ENCODE assay signal across 8 cellular contexts in genomic region chr1:153958961-153959260, GRCh38. TPM values are rescaled to one million over a fixed set of nuclear protein-coding genes. Genes with fewer than 3 reads are reported as not detected.
DNase-seq lines count a peak whose midpoint lies in the region; ATAC-seq lines count a peak whose summit lies in the region.

No MANE protein-coding gene starts in this region.

- H3K27ac ChIP-seq in iPS-18a (ENCODE audit: low read length) = no peak overlapping the region

- H3K9ac ChIP-seq in iPS-18a (ENCODE audit: low read length) = no peak overlapping the region

- POLR2A ChIA-PET in activated CD8-positive, alpha-beta T cell treated with anti-CD3 and anti-CD28 coated beads, Interleukin-2, amount 10 ng/mL, durations not matched to agents 7 days and 5 days (lab: Charles Lee) = interaction anchor here (0.7 to 7.4 kb wide), 7 partner anchors 9 to 36 kb away, joined by 3 to 63 read pairs (median 7); partner anchors contain the start of genes CREB3L4, DENND4B, GATAD2B and JTB

- peak overlapping the region; percentile 1 for H3K4me3 ChIP-seq in iPS-18a (ENCODE audit: low read length)

- CTCF ChIA-PET in activated CD8-positive, alpha-beta T cell treated with anti-CD3 and anti-CD28 coated beads, Interleukin-2, amount 10 ng/mL, durations not matched to agents 7 days and 5 days (lab: Charles Lee) = interaction anchor here (0.8 to 5.4 kb wide), 5 partner anchors 8 to 137 kb away, joined by 4 to 48 read pairs (median 28); partner anchors contain the start of genes CREB3L4, DENND4B, JTB and RAB13

- peak overlapping the region; percentile 89 for H3K27ac Mint-ChIP-seq in T-helper 1 cell treated with Interleukin-12 subunit alpha and Interleukin-12 subunit beta and Interleukin-4 antibody, amounts not matched to agents 30 μg/mL and 1 μg/mL, for 36 hours
- H3K27ac Mint-ChIP-seq in activated CD8-positive, alpha-beta T cell treated with anti-CD3 and anti-CD28 coated beads, Interleukin-2, amount 10 ng/mL, durations not matched to agents 7 days and 5 days = peak overlapping the region; percentile 94
- H3K27ac Mint-ChIP-seq in stimulated activated naive CD8-positive, alpha-beta T cell treated with anti-CD3 and anti-CD28 coated beads, Interleukin-15, amount 100 ng/mL, for 72 hours = peak overlapping the region; percentile 85 to 96

- ATAC-seq in activated CD8-positive, alpha-beta T cell treated with anti-CD3 and anti-CD28 coated beads, Interleukin-2, amount 10 ng/mL, durations not matched to agents 7 days and 5 days = no peak
- ATAC-seq in stimulated activated naive CD8-positive, alpha-beta T cell treated with anti-CD3 and anti-CD28 coated beads, Interleukin-15, amount 100 ng/mL, for 72 hours = no peak

- DNase-seq in T-helper 1 cell (no peak), mucosa of gallbladder (ENCODE audit: low spot score) (no peak), NCI-H526 (lab: John Stamatoyannopoulos, UW) (no peak), activated gamma-delta T cell (lab: John Stamatoyannopoulos, UW) (no peak)
- DNase-seq in activated CD8-positive, alpha-beta T cell treated with anti-CD3 and anti-CD28 coated beads, Interleukin-2, amount 10 ng/mL, durations not matched to agents 7 days and 5 days = no peak
- no peak for DNase-seq in stimulated activated naive CD8-positive, alpha-beta T cell treated with anti-CD3 and anti-CD28 coated beads, Interleukin-15, amount 100 ng/mL, for 72 hours

- H3K9me3 ChIP-seq in iPS-18a (ENCODE audit: control insufficient read depth, low read depth, low read length) = no peaks in the 10 kb centered on the region

- peaks cover 51% of the 10 kb centered on the region for H3K4me1 Mint-ChIP-seq in T-helper 1 cell treated with Interleukin-12 subunit alpha and Interleukin-12 subunit beta and Interleukin-4 antibody, amounts not matched to agents 30 μg/mL and 1 μg/mL, for 36 hours (ENCODE audit: low read depth)
- H3K4me1 Mint-ChIP-seq in activated CD8-positive, alpha-beta T cell treated with anti-CD3 and anti-CD28 coated beads, Interleukin-2, amount 10 ng/mL, durations not matched to agents 7 days and 5 days (ENCODE audit: low read depth) = peaks cover 71% of the 10 kb centered on the region
- H3K4me1 Mint-ChIP-seq in stimulated activated naive CD8-positive, alpha-beta T cell treated with anti-CD3 and anti-CD28 coated beads, Interleukin-15, amount 100 ng/mL, for 72 hours = peaks cover 71% of the 10 kb centered on the region

- H3K36me3 ChIP-seq in iPS-18a (ENCODE audit: control insufficient read depth, low read depth, low read length) = peaks cover 20% of the 10 kb centered on the region

- H3K27me3 ChIP-seq in iPS-18a (ENCODE audit: control insufficient read depth, insufficient read depth, low read length) = no peaks in the 10 kb centered on the region

- peaks cover 24% of the 10 kb centered on the region for H3K36me3 Mint-ChIP-seq in T-helper 1 cell treated with Interleukin-12 subunit alpha and Interleukin-12 subunit beta and Interleukin-4 antibody, amounts not matched to agents 30 μg/mL and 1 μg/mL, for 36 hours (ENCODE audit: low read depth)
- peaks cover 31% of the 10 kb centered on the region for H3K36me3 Mint-ChIP-seq in activated CD8-positive, alpha-beta T cell treated with anti-CD3 and anti-CD28 coated beads, Interleukin-2, amount 10 ng/mL, durations not matched to agents 7 days and 5 days (ENCODE audit: low read depth)

- H3K9me3 Mint-ChIP-seq in T-helper 1 cell treated with Interleukin-12 subunit alpha and Interleukin-12 subunit beta and Interleukin-4 antibody, amounts not matched to agents 30 μg/mL and 1 μg/mL, for 36 hours = no peaks in the 10 kb centered on the region
- no peaks in the 10 kb centered on the region for H3K9me3 Mint-ChIP-seq in activated CD8-positive, alpha-beta T cell treated with anti-CD3 and anti-CD28 coated beads, Interleukin-2, amount 10 ng/mL, durations not matched to agents 7 days and 5 days (ENCODE audit: insufficient read depth)
- no peaks in the 10 kb centered on the region for H3K9me3 Mint-ChIP-seq in stimulated activated naive CD8-positive, alpha-beta T cell treated with anti-CD3 and anti-CD28 coated beads, Interleukin-15, amount 100 ng/mL, for 72 hours

- H3K27me3 Mint-ChIP-seq in T-helper 1 cell treated with Interleukin-12 subunit alpha and Interleukin-12 subunit beta and Interleukin-4 antibody, amounts not matched to agents 30 μg/mL and 1 μg/mL, for 36 hours (ENCODE audit: low read depth) = no peaks in the 10 kb centered on the region
- H3K27me3 Mint-ChIP-seq in activated CD8-positive, alpha-beta T cell treated with anti-CD3 and anti-CD28 coated beads, Interleukin-2, amount 10 ng/mL, durations not matched to agents 7 days and 5 days (ENCODE audit: low read depth) = no peaks in the 10 kb centered on the region
- H3K27me3 Mint-ChIP-seq in stimulated activated naive CD8-positive, alpha-beta T cell treated with anti-CD3 and anti-CD28 coated beads, Interleukin-15, amount 100 ng/mL, for 72 hours = no peaks in the 10 kb centered on the region

- H3K4me1 ChIP-seq in iPS-18a (ENCODE audit: control insufficient read depth, low read depth, low read length) = peaks cover 19% of the 10 kb centered on the region

- H3K4me3 Mint-ChIP-seq in T-helper 1 cell treated with Interleukin-12 subunit alpha and Interleukin-12 subunit beta and Interleukin-4 antibody, amounts not matched to agents 30 μg/mL and 1 μg/mL, for 36 hours = peak overlapping the region; percentile 93
- peak overlapping the region; percentile 95 for H3K4me3 Mint-ChIP-seq in activated CD8-positive, alpha-beta T cell treated with anti-CD3 and anti-CD28 coated beads, Interleukin-2, amount 10 ng/mL, durations not matched to agents 7 days and 5 days
- peak overlapping the region; percentile 90 to 91 for H3K4me3 Mint-ChIP-seq in stimulated activated naive CD8-positive, alpha-beta T cell treated with anti-CD3 and anti-CD28 coated beads, Interleukin-15, amount 100 ng/mL, for 72 hours

RNA-seq across cellular contexts. Expression of gene CRTC2, which starts 0.5 kb away (rescaled TPM):
- total RNA-seq in activated CD8-positive, alpha-beta T cell treated with anti-CD3 and anti-CD28 coated beads, Interleukin-2, amount 10 ng/mL, durations not matched to agents 7 days and 5 days = 100 to 1,000 TPM in 1 of 2 experiments, 10 to 100 TPM in 1; 85.1 to 104 TPM
- total RNA-seq in mucosa of gallbladder = 60.6 TPM

RNA-seq across cellular contexts. Expression of gene SLC39A1, which starts 4.4 kb away (rescaled TPM):
- total RNA-seq in activated CD8-positive, alpha-beta T cell treated with anti-CD3 and anti-CD28 coated beads, Interleukin-2, amount 10 ng/mL, durations not matched to agents 7 days and 5 days = 10 to 100 TPM; 35.7 to 36.5 TPM
- 119 TPM for total RNA-seq in mucosa of gallbladder

RNA-seq across cellular contexts. Expression of gene CREB3L4, which starts 8.8 kb away (rescaled TPM):
- 1 to 10 TPM; 5.7 to 9.0 TPM for total RNA-seq in activated CD8-positive, alpha-beta T cell treated with anti-CD3 and anti-CD28 coated beads, Interleukin-2, amount 10 ng/mL, durations not matched to agents 7 days and 5 days
- 18.5 TPM for total RNA-seq in mucosa of gallbladder

RNA-seq across cellular contexts. Expression of gene DENND4B, which starts 12.4 kb away (rescaled TPM):
- total RNA-seq in activated CD8-positive, alpha-beta T cell treated with anti-CD3 and anti-CD28 coated beads, Interleukin-2, amount 10 ng/mL, durations not matched to agents 7 days and 5 days = 100 to 1,000 TPM; 140 to 143 TPM
- total RNA-seq in mucosa of gallbladder = 65.2 TPM

RNA-seq across cellular contexts. Expression of gene JTB, which starts 18.6 kb away (rescaled TPM):
- 100 to 1,000 TPM; 133 to 140 TPM for total RNA-seq in activated CD8-positive, alpha-beta T cell treated with anti-CD3 and anti-CD28 coated beads, Interleukin-2, amount 10 ng/mL, durations not matched to agents 7 days and 5 days
- 144 TPM for total RNA-seq in mucosa of gallbladder
